18 cellular contexts compared by ENCODE assay signal in the genomic region with DNA sequence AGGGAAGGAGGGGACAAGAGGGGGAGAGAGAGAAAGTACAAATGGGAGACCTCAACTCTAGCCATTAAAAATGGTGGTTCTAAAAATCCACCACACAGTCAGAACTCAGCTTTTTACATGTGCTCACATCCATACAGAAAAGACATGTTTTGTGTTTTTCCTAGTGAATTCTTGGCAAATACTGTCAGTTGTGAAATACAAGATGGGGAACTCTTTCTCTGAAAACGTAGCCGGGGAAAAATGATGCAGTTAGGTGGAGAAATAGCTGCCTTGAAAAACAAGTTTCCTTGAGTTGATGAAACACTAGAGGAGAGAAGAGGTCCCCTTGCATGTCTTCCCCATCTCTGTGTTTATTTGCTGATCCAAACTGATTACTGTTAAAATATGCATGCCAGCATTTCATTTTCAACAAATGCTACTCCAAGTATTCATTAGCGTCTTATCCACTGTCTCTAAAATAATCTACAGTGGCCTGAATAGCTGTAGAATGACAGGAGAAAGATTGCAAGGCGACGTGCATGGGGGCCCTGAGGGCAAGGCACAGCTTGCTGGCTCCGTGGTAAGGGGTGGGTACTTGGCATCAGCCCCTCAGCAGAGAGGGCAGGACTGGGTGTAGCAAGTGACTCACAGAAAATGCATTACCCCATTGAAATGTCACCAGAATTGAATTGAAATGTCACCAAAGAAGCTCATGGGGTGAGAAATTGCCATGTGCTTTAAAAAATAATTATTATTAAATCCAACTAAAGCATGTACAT. TPM values are rescaled to one million over a fixed set of nuclear protein-coding genes. Genes with fewer than 3 reads are reported as not detected.
DNase-seq lines count a peak whose midpoint lies in the region; ATAC-seq and TF ChIP-seq lines count a peak whose summit lies in the region.
"Had no signal": no experiment of that assay in that cellular context is flagged by ENCODE, and none has a peak within 500 bp of the region (broad histone marks: within the 10 kb centered on the region; RNA-seq: fewer than 3 reads in every experiment).

No MANE protein-coding gene starts in this region.

- DNase-seq in DND-41 (peak; percentile 24), NCI-H69 (lab: John Stamatoyannopoulos, UW) (peak; percentile 47), fibroblast of gingiva (ENCODE audit: low read depth) (peak; percentile 85), thoracic aorta (ENCODE audit: low spot score) (no peak), hypothalamus (lab: John Stamatoyannopoulos, UW) (no peak)
- DNase-seq: activated CD4-positive, alpha-beta memory T cell treated with anti-CD3 and anti-CD28 coated beads for 36 hours; CD4-positive, alpha-beta T cell; cortex of kidney; erythroblast; lower lobe of right lung; NCI-H1694; NCI-H524; upper lobe of left lung had no signal

- no peaks in the 10 kb centered on the region for H4K20me1 ChIP-seq in DND-41 (ENCODE audit: insufficient read depth, low read length)

- H3K9me3 ChIP-seq in DND-41 (ENCODE audit: insufficient read depth, low read length, severe bottlenecking) (no peaks in the 10 kb centered on the region), thoracic aorta (no peaks in the 10 kb centered on the region)
- H3K9me3 ChIP-seq: adrenal gland, lower lobe of right lung, upper lobe of left lung had no signal

- H3K27me3 ChIP-seq in DND-41 (ENCODE audit: insufficient read depth, low read length, poor library complexity): no peaks in the 10 kb centered on the region
- no peaks in the 10 kb centered on the region for H3K27me3 ChIP-seq in thoracic aorta (replicated peaks; ENCODE audit: insufficient read depth)
- H3K27me3 ChIP-seq: upper lobe of left lung had no signal

- H3K4me1 ChIP-seq in DND-41 (ENCODE audit: insufficient read depth, low read length) (peaks cover 13% of the 10 kb centered on the region; the same call in 1 of the 2 replicates), thoracic aorta (ENCODE audit: control insufficient read depth in 1 of 2, low read depth in 2 of 2) (no peaks in the 10 kb centered on the region)
- H3K4me1 ChIP-seq: adrenal gland, lower lobe of right lung had no signal

- H3K27ac ChIP-seq in DND-41 (ENCODE audit: low read length): no peak overlapping the region
- peak overlapping the region; percentile 43 to 69 for H3K27ac ChIP-seq in thoracic aorta
- H3K27ac ChIP-seq: KMS-11, lower lobe of right lung, upper lobe of left lung had no signal

- H3K4me2 ChIP-seq in DND-41 (ENCODE audit: insufficient read depth, low read length): no peak overlapping the region
- H3K4me2 ChIP-seq: KMS-11 had no signal

- H3K4me3 ChIP-seq in DND-41 (ENCODE audit: low read depth in 1 of 2, low read length in 2 of 2) (no peak overlapping the region), thoracic aorta (peak overlapping the region; percentile 42)
- H3K4me3 ChIP-seq: adrenal gland, lower lobe of right lung, upper lobe of left lung had no signal

- TF ChIP-seq CTCF in DND-41 (IDR thresholded peaks at IDR 0.05; ENCODE audit: borderline replicate concordance, extremely low read depth, low read length, poor library complexity, severe bottlenecking) (no peak), thoracic aorta (IDR thresholded peaks at IDR 0.05) (no peak)

- H3K36me3 ChIP-seq in DND-41 (ENCODE audit: insufficient read depth, low read length) (no peaks in the 10 kb centered on the region), thoracic aorta (no peaks in the 10 kb centered on the region)
- H3K36me3 ChIP-seq: adrenal gland, lower lobe of right lung, upper lobe of left lung had no signal

- H3K79me2 ChIP-seq in DND-41 (ENCODE audit: insufficient read depth, low read length): no peaks in the 10 kb centered on the region

- no peak overlapping the region for H3K9ac ChIP-seq in DND-41 (ENCODE audit: low read depth, low read length)
- H3K9ac ChIP-seq: KMS-11 had no signal

- ATAC-seq in DND-41 (ENCODE audit: insufficient read depth, low read depth) (peak; percentile 42; the same call in 1 of the 3 replicates), thoracic aorta (ENCODE audit: insufficient number of reproducible peaks, low FRiP score, low read depth) (no peak), GM19351 (IDR thresholded peaks at IDR 0.05; ENCODE audit: unreplicated experiment) (no peak), HG03342 (IDR thresholded peaks at IDR 0.05; ENCODE audit: unreplicated experiment) (no peak)
- ATAC-seq: lower lobe of right lung; natural killer cell treated with Interleukin-12 subunit alpha and Interleukin-12 subunit beta and Interleukin-15 and Interleukin-18, amount 100 ng/mL, for 72 hours had no signal

- H2AFZ ChIP-seq in DND-41 (ENCODE audit: low read depth, low read length): no peak overlapping the region

RNA-seq across cellular contexts. Expression of a gene that starts 48.1 kb away (rescaled TPM):
- 10 to 100 TPM; 37.9 to 39.7 TPM for total RNA-seq in thoracic aorta

Comparison
In these comparisons a context has a peak if more than half of its experiments do, and no peak if none do; other contexts are left out.
1. DNase-seq: peak in DND-41 (single experiment), NCI-H69 (single experiment) and fibroblast of gingiva (single experiment); none in thoracic aorta (single experiment) and hypothalamus (0 of 51).